In genomic region chr12:56720696-56721615, GRCh38 we compare ENCODE assay signal across 9 cellular contexts. TPM values are rescaled to one million over a fixed set of nuclear protein-coding genes. Genes with fewer than 3 reads are reported as not detected.
DNase-seq lines count a peak whose midpoint lies in the region; FAIRE-seq and TF ChIP-seq lines count a peak whose summit lies in the region.
"Had no signal": no experiment of that assay in that cellular context is flagged by ENCODE, and none has a peak within 500 bp of the region (broad histone marks: within the 10 kb centered on the region; RNA-seq: fewer than 3 reads in every experiment).

No MANE protein-coding gene starts in this region.

- FAIRE-seq in kidney (lab: Jason Lieb, UNC), result no peak

- no peak overlapping the region for H2AK5ac ChIP-seq in trophoblast cell (ENCODE audit: low read length)

- H3K79me1 ChIP-seq in trophoblast cell (ENCODE audit: low read length), result peaks cover 14% of the 10 kb centered on the region

- peaks cover 47% of the 10 kb centered on the region for H3K4me1 ChIP-seq in effector memory CD4-positive, alpha-beta T cell (ENCODE audit: control insufficient read depth, insufficient read depth, low read length, poor library complexity, severe bottlenecking)
- peaks cover 14 to 19% of the 10 kb centered on the region in 2 experiments for H3K4me1 ChIP-seq in trophoblast cell (ENCODE audit: control insufficient read depth in 1 of 2, insufficient read depth in 2 of 2, low read length in 2 of 2)
- peaks cover 18 to 26% of the 10 kb centered on the region in 2 donors for H3K4me1 ChIP-seq in kidney (ENCODE audit: control insufficient read depth in 1 of 2, insufficient read depth in 1 of 2, low read depth in 1 of 2, low read length in 2 of 2)

- intact Hi-C loops in kidney (cut with DNase I), result no loop called here

- H2AFZ ChIP-seq in trophoblast cell (ENCODE audit: insufficient read depth, low read length, poor library complexity), result peak overlapping the region; percentile 3

- H3K4me2 ChIP-seq in trophoblast cell (ENCODE audit: low read length), result peak overlapping the region; percentile 51

- peak overlapping the region; percentile 24 for H3K14ac ChIP-seq in trophoblast cell (ENCODE audit: low read length)

- no CpG with 5 or more reads among the region's 3 CpGs for WGBS in trophoblast cell (ENCODE audit: extremely low coverage, insufficient coverage, insufficient read length)

- DNase-seq in GM06990 (ENCODE audit: extremely low read depth, insufficient read length), result no peak
- peak; percentile 56 for DNase-seq in NOMO-1 treated with dmso at 0.1 percent for 144 hours (lab: John Stamatoyannopoulos, UW; ENCODE audit: unreplicated experiment)
- DNase-seq in effector memory CD4-positive, alpha-beta T cell, result no peak
- peak in 1 of 2 donors; percentile 25 for DNase-seq in trophoblast cell
- no peak for DNase-seq in NCI-H2227 treated with DMSO at 0.1 percent for 48 hours (lab: John Stamatoyannopoulos, UW)
- DNase-seq in kidney, result no peak
- DNase-seq in NCI-H2107 treated with DMSO at 0.1 percent for 48 hours (lab: John Stamatoyannopoulos, UW; ENCODE audit: unreplicated experiment), result no peak
- no peak for DNase-seq in DMS153 (lab: John Stamatoyannopoulos, UW)
- DNase-seq: left colon had no signal

- H2BK12ac ChIP-seq in trophoblast cell (ENCODE audit: low read length), result peak overlapping the region; percentile 18

- no peak overlapping the region for H3K23ac ChIP-seq in trophoblast cell (ENCODE audit: low read length)

- no peak overlapping the region for H2BK120ac ChIP-seq in trophoblast cell (ENCODE audit: insufficient read depth, low read length, poor library complexity)

- H2BK5ac ChIP-seq in trophoblast cell (ENCODE audit: low read depth, low read length, poor library complexity), result peak overlapping the region; percentile 61

- no peak overlapping the region for H4K12ac ChIP-seq in trophoblast cell (ENCODE audit: low read depth, low read length)

- H4K91ac ChIP-seq in trophoblast cell (ENCODE audit: low read depth, low read length), result peak overlapping the region; percentile 39

- H3K27ac ChIP-seq in effector memory CD4-positive, alpha-beta T cell (ENCODE audit: insufficient read depth, low read length, poor library complexity, severe bottlenecking), result peak overlapping the region; percentile 9
- H3K27ac ChIP-seq in trophoblast cell (ENCODE audit: low read depth, low read length), result peak overlapping the region; percentile 85
- no peak overlapping the region for H3K27ac ChIP-seq in kidney (ENCODE audit: low read depth in 2 of 2, low read length in 2 of 2)

- H3K4me3 ChIP-seq in GM06990 (replicated peaks; ENCODE audit: low read depth, low read length) (peak overlapping the region; percentile 99), trophoblast cell (ENCODE audit: low read depth, low read length) (no peak overlapping the region), kidney (ENCODE audit: low read length in 2 of 2) (peak overlapping the region in 1 of 2 donors; percentile 7)
- H3K4me3 ChIP-seq in effector memory CD4-positive, alpha-beta T cell (ENCODE audit: insufficient read depth, low read depth, low read length, poor library complexity, severe bottlenecking), result no peak overlapping the region

- no peak overlapping the region for H3K9ac ChIP-seq in trophoblast cell (ENCODE audit: low read length)
- no peak overlapping the region for H3K9ac ChIP-seq in kidney (ENCODE audit: low read length in 2 of 2)

- H3K9me3 ChIP-seq in effector memory CD4-positive, alpha-beta T cell (ENCODE audit: control insufficient read depth, low read length), result no peaks in the 10 kb centered on the region
- H3K9me3 ChIP-seq in trophoblast cell (ENCODE audit: insufficient read depth, low read depth, low read length) (no peaks in the 10 kb centered on the region), kidney (ENCODE audit: control insufficient read depth in 1 of 2, low read length in 2 of 2) (no peaks in the 10 kb centered on the region)

- H3K79me2 ChIP-seq in trophoblast cell (ENCODE audit: control insufficient read depth, insufficient read depth, low read length, poor library complexity), result peaks cover 30% of the 10 kb centered on the region

- H3K36me3 ChIP-seq in GM06990 (ENCODE audit: control insufficient read depth, insufficient read depth, low read length), result peaks cover 21% of the 10 kb centered on the region
- H3K36me3 ChIP-seq in effector memory CD4-positive, alpha-beta T cell (ENCODE audit: control insufficient read depth, insufficient read depth, low read length), result peaks cover 45% of the 10 kb centered on the region
- peaks cover 32 to 47% of the 10 kb centered on the region in 2 experiments for H3K36me3 ChIP-seq in trophoblast cell (ENCODE audit: control insufficient read depth in 1 of 2, insufficient read depth in 2 of 2, low read length in 2 of 2)
- H3K36me3 ChIP-seq in kidney (ENCODE audit: control insufficient read depth in 1 of 2, insufficient read depth in 2 of 2, low read length in 2 of 2), result peaks cover 4 to 7% of the 10 kb centered on the region in 2 donors

- peak overlapping the region; percentile 64 for H3K18ac ChIP-seq in trophoblast cell (ENCODE audit: low read length)

- no peak for TF ChIP-seq CTCF in GM06990 (IDR thresholded peaks at IDR 0.05; ENCODE audit: insufficient read depth, low read length, poor library complexity, severe bottlenecking)
- no peak for TF ChIP-seq CTCF in kidney (IDR thresholded peaks at IDR 0.05; ENCODE audit: borderline replicate concordance, extremely low read depth, insufficient read depth)

- H3K27me3 ChIP-seq in GM06990 (replicated peaks; ENCODE audit: control insufficient read depth, insufficient read depth, low read length) (no peaks in the 10 kb centered on the region), trophoblast cell (ENCODE audit: insufficient read depth, low read length) (no peaks in the 10 kb centered on the region)
- H3K27me3 ChIP-seq in effector memory CD4-positive, alpha-beta T cell (replicated peaks; ENCODE audit: control insufficient read depth, insufficient read depth, low read length, poor library complexity, severe bottlenecking), result no peaks in the 10 kb centered on the region

- peak overlapping the region; percentile 32 for H4K8ac ChIP-seq in trophoblast cell (ENCODE audit: low read depth, low read length)

- peak overlapping the region; percentile 98 for H3K4ac ChIP-seq in trophoblast cell (ENCODE audit: low read depth, low read length)

RNA-seq across cellular contexts. Expression of gene NACA, which starts 4.1 kb away (rescaled TPM):
- 1,910 and 1,942 TPM in 2 replicates for polyA plus RNA-seq in trophoblast cell (2013)
- total RNA-seq in kidney, result 660 TPM
- 1,180 TPM for polyA plus RNA-seq in kidney (ENCODE audit: insufficient read depth, low read depth, low replicate concordance)

RNA-seq across cellular contexts. Expression of gene PRIM1, which starts 31.2 kb away (rescaled TPM):
- 12.5 and 13.4 TPM in 2 replicates for polyA plus RNA-seq in trophoblast cell (2013)
- 4.9 TPM for total RNA-seq in kidney
- polyA plus RNA-seq in kidney (ENCODE audit: insufficient read depth, low read depth, low replicate concordance), result 3.2 TPM

RNA-seq across cellular contexts. Expression of gene PTGES3, which starts 32.9 kb away (rescaled TPM):
- 298 and 301 TPM in 2 replicates for polyA plus RNA-seq in trophoblast cell (2013)
- 186 TPM for total RNA-seq in kidney
- polyA plus RNA-seq in kidney (ENCODE audit: insufficient read depth, low read depth, low replicate concordance), result 207 TPM

RNA-seq across cellular contexts. Expression of gene HSD17B6, which starts 42.2 kb away (rescaled TPM):
- polyA plus RNA-seq in trophoblast cell (2013), result 0.55 and 0.82 TPM in 2 replicates
- total RNA-seq in kidney, result 1.7 TPM
- 3.9 TPM for polyA plus RNA-seq in kidney (ENCODE audit: insufficient read depth, low read depth, low replicate concordance)

Comparison
In these comparisons a context has a peak if more than half of its experiments do, and no peak if none do; other contexts are left out.
1. H3K27ac ChIP-seq: peak in effector memory CD4-positive, alpha-beta T cell (single experiment) and trophoblast cell (single experiment); none in kidney (0 of 2).